In the genomic region with DNA sequence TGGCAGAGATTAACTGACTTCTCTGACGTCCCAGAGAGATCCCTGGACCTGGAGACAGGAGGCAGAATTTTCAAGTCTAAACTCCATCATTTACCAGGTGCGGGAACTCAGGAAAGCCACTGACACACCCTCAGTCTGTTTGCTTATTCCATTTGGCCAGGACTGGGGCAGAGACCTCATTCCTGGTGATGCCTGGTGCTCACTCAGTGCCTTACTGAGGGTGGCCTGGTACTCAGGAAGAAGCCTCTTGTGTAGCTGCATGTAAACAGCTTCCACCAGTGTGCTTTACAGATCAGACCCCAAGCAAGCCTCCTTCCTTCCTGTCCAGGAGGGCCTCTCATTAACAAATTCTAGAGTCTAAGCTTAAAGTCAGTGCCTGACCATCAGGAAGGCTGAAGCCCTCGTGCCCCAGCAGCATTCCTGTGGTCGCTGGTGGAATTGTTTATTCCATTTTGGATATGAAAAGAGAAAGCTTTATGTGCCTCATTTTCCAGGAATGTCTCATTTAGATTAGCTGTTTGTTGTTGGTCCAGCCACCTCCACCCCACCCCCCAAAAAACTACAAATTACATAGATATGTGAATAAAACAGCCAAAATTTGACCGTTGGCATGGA, we compare ENCODE assay signal across 1 cellular context.
TF ChIP-seq lines count a peak whose summit lies in the region.

No MANE protein-coding gene starts in this region.

TF ChIP-seq in WTC11, 78 proteins besides CTCF, POLR2A, EP300 and RAD21 (continued from another document):
- TF ChIP-seq, protein P1, sequence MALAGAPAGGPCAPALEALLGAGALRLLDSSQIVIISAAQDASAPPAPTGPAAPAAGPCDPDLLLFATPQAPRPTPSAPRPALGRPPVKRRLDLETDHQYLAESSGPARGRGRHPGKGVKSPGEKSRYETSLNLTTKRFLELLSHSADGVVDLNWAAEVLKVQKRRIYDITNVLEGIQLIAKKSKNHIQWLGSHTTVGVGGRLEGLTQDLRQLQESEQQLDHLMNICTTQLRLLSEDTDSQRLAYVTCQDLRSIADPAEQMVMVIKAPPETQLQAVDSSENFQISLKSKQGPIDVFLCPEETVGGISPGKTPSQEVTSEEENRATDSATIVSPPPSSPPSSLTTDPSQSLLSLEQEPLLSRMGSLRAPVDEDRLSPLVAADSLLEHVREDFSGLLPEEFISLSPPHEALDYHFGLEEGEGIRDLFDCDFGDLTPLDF (CRISPR knock-in tag; IDR thresholded peaks at IDR 0.05) = no peak
- TF ChIP-seq GABPB1 (CRISPR knock-in tag; IDR thresholded peaks at IDR 0.05) = no peak
- TF ChIP-seq, protein P2, sequence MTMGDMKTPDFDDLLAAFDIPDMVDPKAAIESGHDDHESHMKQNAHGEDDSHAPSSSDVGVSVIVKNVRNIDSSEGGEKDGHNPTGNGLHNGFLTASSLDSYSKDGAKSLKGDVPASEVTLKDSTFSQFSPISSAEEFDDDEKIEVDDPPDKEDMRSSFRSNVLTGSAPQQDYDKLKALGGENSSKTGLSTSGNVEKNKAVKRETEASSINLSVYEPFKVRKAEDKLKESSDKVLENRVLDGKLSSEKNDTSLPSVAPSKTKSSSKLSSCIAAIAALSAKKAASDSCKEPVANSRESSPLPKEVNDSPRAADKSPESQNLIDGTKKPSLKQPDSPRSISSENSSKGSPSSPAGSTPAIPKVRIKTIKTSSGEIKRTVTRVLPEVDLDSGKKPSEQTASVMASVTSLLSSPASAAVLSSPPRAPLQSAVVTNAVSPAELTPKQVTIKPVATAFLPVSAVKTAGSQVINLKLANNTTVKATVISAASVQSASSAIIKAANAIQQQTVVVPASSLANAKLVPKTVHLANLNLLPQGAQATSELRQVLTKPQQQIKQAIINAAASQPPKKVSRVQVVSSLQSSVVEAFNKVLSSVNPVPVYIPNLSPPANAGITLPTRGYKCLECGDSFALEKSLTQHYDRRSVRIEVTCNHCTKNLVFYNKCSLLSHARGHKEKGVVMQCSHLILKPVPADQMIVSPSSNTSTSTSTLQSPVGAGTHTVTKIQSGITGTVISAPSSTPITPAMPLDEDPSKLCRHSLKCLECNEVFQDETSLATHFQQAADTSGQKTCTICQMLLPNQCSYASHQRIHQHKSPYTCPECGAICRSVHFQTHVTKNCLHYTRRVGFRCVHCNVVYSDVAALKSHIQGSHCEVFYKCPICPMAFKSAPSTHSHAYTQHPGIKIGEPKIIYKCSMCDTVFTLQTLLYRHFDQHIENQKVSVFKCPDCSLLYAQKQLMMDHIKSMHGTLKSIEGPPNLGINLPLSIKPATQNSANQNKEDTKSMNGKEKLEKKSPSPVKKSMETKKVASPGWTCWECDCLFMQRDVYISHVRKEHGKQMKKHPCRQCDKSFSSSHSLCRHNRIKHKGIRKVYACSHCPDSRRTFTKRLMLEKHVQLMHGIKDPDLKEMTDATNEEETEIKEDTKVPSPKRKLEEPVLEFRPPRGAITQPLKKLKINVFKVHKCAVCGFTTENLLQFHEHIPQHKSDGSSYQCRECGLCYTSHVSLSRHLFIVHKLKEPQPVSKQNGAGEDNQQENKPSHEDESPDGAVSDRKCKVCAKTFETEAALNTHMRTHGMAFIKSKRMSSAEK (CRISPR knock-in tag; IDR thresholded peaks at IDR 0.05; ENCODE audit: borderline replicate concordance) = no peak
- TF ChIP-seq, protein P3, sequence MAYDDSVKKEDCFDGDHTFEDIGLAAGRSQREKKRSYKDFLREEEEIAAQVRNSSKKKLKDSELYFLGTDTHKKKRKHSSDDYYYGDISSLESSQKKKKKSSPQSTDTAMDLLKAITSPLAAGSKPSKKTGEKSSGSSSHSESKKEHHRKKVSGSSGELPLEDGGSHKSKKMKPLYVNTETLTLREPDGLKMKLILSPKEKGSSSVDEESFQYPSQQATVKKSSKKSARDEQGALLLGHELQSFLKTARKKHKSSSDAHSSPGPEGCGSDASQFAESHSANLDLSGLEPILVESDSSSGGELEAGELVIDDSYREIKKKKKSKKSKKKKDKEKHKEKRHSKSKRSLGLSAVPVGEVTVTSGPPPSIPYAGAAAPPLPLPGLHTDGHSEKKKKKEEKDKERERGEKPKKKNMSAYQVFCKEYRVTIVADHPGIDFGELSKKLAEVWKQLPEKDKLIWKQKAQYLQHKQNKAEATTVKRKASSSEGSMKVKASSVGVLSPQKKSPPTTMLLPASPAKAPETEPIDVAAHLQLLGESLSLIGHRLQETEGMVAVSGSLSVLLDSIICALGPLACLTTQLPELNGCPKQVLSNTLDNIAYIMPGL (CRISPR knock-in tag; IDR thresholded peaks at IDR 0.05) = no peak
- TF ChIP-seq, protein P4, sequence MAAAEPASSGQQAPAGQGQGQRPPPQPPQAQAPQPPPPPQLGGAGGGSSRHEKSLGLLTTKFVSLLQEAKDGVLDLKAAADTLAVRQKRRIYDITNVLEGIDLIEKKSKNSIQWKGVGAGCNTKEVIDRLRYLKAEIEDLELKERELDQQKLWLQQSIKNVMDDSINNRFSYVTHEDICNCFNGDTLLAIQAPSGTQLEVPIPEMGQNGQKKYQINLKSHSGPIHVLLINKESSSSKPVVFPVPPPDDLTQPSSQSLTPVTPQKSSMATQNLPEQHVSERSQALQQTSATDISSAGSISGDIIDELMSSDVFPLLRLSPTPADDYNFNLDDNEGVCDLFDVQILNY (CRISPR knock-in tag; IDR thresholded peaks at IDR 0.05) = no peak
TF ChIP-seq in WTC11: peak in this region for 0.
